In the genomic region with DNA sequence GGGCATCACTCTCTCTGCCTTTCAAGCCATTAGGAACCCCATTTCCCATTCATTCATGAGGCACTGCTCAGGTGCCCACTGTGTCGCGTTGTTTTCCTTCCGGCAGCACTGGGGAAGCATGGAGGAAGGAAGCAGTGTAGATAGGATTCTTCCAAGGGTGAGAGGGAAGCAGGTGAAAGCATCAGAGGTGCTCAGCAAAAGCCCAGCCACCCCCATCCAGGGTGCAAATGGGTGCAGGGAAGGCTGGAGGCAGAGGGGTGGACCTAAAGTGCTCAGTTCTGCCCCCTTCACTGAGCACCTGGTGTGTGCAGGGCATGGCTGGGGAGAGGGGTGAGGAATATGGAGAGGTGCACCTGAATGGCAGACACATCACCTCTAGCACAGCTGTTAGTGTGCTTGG, we compare ENCODE assay signal across 17 cellular contexts. TPM values are rescaled to one million over a fixed set of nuclear protein-coding genes. Genes with fewer than 3 reads are reported as not detected.
"Had no signal": no experiment of that assay in that cellular context is flagged by ENCODE, and none has a peak within 500 bp of the region (broad histone marks: within the 10 kb centered on the region; RNA-seq: fewer than 3 reads in every experiment).

No MANE protein-coding gene starts in this region.

- ATAC-seq: effector memory CD8-positive, alpha-beta T cell; left lobe of liver; right lobe of liver; WTC11 had no signal

- FAIRE-seq: frontal cortex, islet of Langerhans, TTC549 had no signal

- H3K9me3 ChIP-seq: prostate gland, right lobe of liver had no signal

- DNase-seq: activated CD4-positive, alpha-beta memory T cell treated with anti-CD3 and anti-CD28 coated beads, Interleukin-2, amount 10 ng/mL, durations not matched to agents 7 days and 5 days; activated CD4-positive, alpha-beta T cell treated with anti-CD3 and anti-CD28 coated beads for 4 hours; activated T-cell treated with anti-CD3 and anti-CD28 coated beads, Interleukin-2, amount 50 U/mL, for 24 hours; cerebellar nuclear complex; effector memory CD8-positive, alpha-beta T cell; naive B cell; occipital lobe; right lobe of liver had no signal

- H3K27ac ChIP-seq: epithelial cell of prostate, prostate gland, right lobe of liver had no signal

- H3K4me3 ChIP-seq: prostate gland, right lobe of liver had no signal

- H3K4me1 ChIP-seq: prostate gland had no signal

- H3K36me3 ChIP-seq: prostate gland, right lobe of liver had no signal

RNA-seq across cellular contexts. Expression of a gene that starts 3.4 kb away (rescaled TPM):
- total RNA-seq: activated CD4-positive, alpha-beta memory T cell treated with anti-CD3 and anti-CD28 coated beads, Interleukin-2, amount 10 ng/mL, durations not matched to agents 7 days and 5 days; mononuclear cell; T-helper 2 cell treated with Interferon-gamma antibody and Interleukin-4, amounts not matched to agents 100 ng/mL and 5 ng/mL, for 36 hours had no signal
